Comparison of ENCODE assay signal across 14 cellular contexts in the genomic region with DNA sequence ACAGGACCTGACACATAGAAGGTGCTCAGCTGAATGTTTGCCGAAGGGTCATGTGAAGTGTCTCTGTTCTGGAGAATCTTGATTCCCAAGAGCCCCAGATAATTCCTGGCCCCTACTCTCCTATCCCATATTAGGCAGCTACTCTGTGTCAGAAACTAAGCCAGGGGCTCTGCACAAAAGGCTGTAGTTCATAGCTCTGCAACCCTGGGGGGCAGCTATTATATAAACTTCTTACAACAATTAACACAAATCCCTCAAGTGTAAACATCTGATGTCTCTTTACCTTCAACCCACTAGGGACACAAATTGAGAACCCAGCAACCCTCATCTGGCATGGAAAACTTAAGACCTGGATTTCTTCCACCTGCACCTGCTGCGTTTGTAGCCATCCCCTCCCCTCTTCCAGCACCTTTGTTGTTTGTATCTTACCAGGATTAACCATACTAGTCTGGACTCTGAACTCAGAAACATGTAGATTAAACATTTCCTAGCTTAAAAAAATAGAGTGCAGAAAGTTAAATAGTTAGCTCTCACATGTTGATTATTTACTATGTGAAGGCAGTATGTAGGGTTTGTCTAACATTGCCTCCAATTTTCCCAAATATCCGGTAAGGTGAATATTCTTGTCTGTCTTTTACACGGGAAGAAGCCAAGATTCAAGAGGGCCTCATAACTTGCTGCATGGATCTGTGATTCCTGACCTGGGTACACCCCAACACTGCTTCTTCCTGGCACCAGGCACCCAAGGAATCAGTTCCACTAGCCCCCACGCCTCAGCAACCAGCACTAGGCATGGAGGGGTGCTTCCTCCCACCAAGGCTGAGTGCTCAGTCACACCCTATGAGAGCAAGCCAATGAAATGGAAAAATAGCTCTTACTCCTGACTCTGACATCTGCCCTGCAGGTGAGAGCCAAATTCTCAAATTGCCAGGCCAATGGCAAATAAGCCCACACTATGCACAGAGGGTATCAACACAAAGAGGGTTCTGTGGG.
A peak's percentile ranks its signal among the peaks of the same experiment; 100 is the strongest.
DNase-seq lines count a peak whose midpoint lies in the region; ATAC-seq, FAIRE-seq and TF ChIP-seq lines count a peak whose summit lies in the region.
"Had no signal": no experiment of that assay in that cellular context is flagged by ENCODE, and none has a peak within 500 bp of the region (broad histone marks: within the 10 kb centered on the region; RNA-seq: fewer than 3 reads in every experiment).

No MANE protein-coding gene starts in this region.

- no peak for TF ChIP-seq POLR2A in HepG2 (IDR thresholded peaks at IDR 0.05; ENCODE audit: insufficient read depth in 1 of 2, low read depth in 2 of 2, low read length in 2 of 2)

- peak; percentile 62 for FAIRE-seq in GM18507 (lab: Jason Lieb, UNC)
- peak; percentile 78 for FAIRE-seq in HepG2 (lab: Jason Lieb, UNC)
- FAIRE-seq: keratinocyte had no signal

- 31% methylated on average over 5 of the region's 5 CpGs for WGBS in HepG2 (ENCODE audit: low lambda C conversion rate)

- peaks cover 40% of the 10 kb centered on the region for H3K4me1 ChIP-seq in HepG2 (ENCODE audit: insufficient read depth, low read length)

- H3K9me3 ChIP-seq in HepG2 (ENCODE audit: low read length), result no peaks in the 10 kb centered on the region

- TF ChIP-seq EP300 in HepG2 (IDR thresholded peaks at IDR 0.05; ENCODE audit: low read depth in 2 of 2, low read length in 2 of 2) (peak in 1 of 2 experiments; percentile 57; a peak in 2 of 4 replicates), HepG2 (CRISPR knock-in tag; IDR thresholded peaks at IDR 0.05; ENCODE audit: borderline replicate concordance) (no peak)

- H3K79me2 ChIP-seq in HepG2 (ENCODE audit: insufficient read depth, low read length), result no peaks in the 10 kb centered on the region

- no TSS peak for BruUV-seq in HepG2 (replicated peaks; lab: Mats Ljungman, UMichigan)

- peak overlapping the region; percentile 70 for H3K27ac ChIP-seq in HepG2 (ENCODE audit: extremely low read length, insufficient read depth, low read length)
- H3K27ac ChIP-seq: heart right ventricle, RWPE1 had no signal

- in situ Hi-C loops in HepG2 (cut with HindIII; ENCODE audit: extremely low pct_ligation_motif_present, low pct_unique_long_range_greater_than_20kb), result no loop called here

- POLR2A ChIA-PET in HepG2 (lab: Yijun Ruan, JAX), result interaction anchor here (1.0 to 2.5 kb wide), 12 partner anchors 9 to 810 kb away, joined by 3 to 14 read pairs (median 4); a partner anchor contains a TSS

- no peak for DNase-seq in GM18507 (ENCODE audit: extremely low spot score, insufficient read length, low read depth)
- peak; percentile 55 for DNase-seq in NCI-H69 (lab: John Stamatoyannopoulos, UW)
- peak; percentile 65 for DNase-seq in HepG2 (ENCODE audit: low spot score)
- DNase-seq in renal cortical epithelial cell (ENCODE audit: low read depth), result peak; percentile 71
- DNase-seq in AG20443 (ENCODE audit: low spot score), result no peak
- DNase-seq in activated T-cell treated with anti-CD3 and anti-CD28 coated beads, Interleukin-2, amount 50 U/mL, for 1 hour, result no peak
- DNase-seq in left cardiac atrium, result no peak
- DNase-seq: activated T-cell treated with anti-CD3 and anti-CD28 coated beads, Interleukin-2, amount 50 U/mL, for 48 hours; heart right ventricle; NCI-H2029; NCI-H748 treated with DMSO at 0.1 percent for 48 hours had no signal

- peak overlapping the region in 2 of 3 experiments; percentile 3 to 35; a peak in 2 of 6 replicates for H3K4me3 ChIP-seq in HepG2 (replicated peaks in 1 of 3; ENCODE audit: insufficient read depth in 1 of 3, low read depth in 2 of 3, low read length in 3 of 3)
- H3K4me3 ChIP-seq: heart right ventricle had no signal

- no peaks in the 10 kb centered on the region for H3K36me3 ChIP-seq in HepG2 (replicated peaks in 1 of 2; ENCODE audit: control insufficient read depth in 1 of 2, insufficient read depth in 2 of 2, low read length in 2 of 2)
- H3K36me3 ChIP-seq: heart right ventricle had no signal

- ATAC-seq in HepG2, result peak; percentile 86
- no peak for ATAC-seq in left cardiac atrium
- no peak for ATAC-seq in HG02588 (IDR thresholded peaks at IDR 0.05; ENCODE audit: unreplicated experiment)
- ATAC-seq: heart right ventricle had no signal

- H3K9ac ChIP-seq in HepG2 (ENCODE audit: insufficient read depth, low read depth, low read length), result peak overlapping the region; percentile 28

- no peak for TF ChIP-seq CTCF in HepG2 (CRISPR knock-in tag; IDR thresholded peaks at IDR 0.05)

- peak overlapping the region; percentile 63 for H3K4me2 ChIP-seq in HepG2 (ENCODE audit: low read depth, low read length)

- no peak for TF ChIP-seq RAD21 in HepG2 (CRISPR knock-in tag; IDR thresholded peaks at IDR 0.05)

- CTCF ChIA-PET in HepG2 (lab: Yijun Ruan, JAX; ENCODE audit: low intra/inter-chr PET ratio, low total read pairs), result no interaction called here

- H2AFZ ChIP-seq in HepG2 (ENCODE audit: low read length), result no peak overlapping the region

- H4K20me1 ChIP-seq in HepG2 (ENCODE audit: insufficient read depth, low read length), result no peaks in the 10 kb centered on the region

- intact Hi-C loops in HepG2 (cut with micrococcal nuclease; ENCODE audit: unreplicated experiment), result no loop called here
- intact Hi-C loops in left cardiac atrium (cut with DNase I), result no loop called here

- no peaks in the 10 kb centered on the region for H3K27me3 ChIP-seq in HepG2 (ENCODE audit: control insufficient read depth in 1 of 2, insufficient read depth in 2 of 2, low read length in 2 of 2)
- H3K27me3 ChIP-seq: heart right ventricle had no signal

TF ChIP-seq in HepG2, 621 proteins besides CTCF, POLR2A, EP300 and RAD21 (continues in another document):
- TF ChIP-seq ZNF629 (CRISPR knock-in tag; conservative IDR thresholded peaks at IDR 0.05), result no peak
- TF ChIP-seq, protein P1, sequence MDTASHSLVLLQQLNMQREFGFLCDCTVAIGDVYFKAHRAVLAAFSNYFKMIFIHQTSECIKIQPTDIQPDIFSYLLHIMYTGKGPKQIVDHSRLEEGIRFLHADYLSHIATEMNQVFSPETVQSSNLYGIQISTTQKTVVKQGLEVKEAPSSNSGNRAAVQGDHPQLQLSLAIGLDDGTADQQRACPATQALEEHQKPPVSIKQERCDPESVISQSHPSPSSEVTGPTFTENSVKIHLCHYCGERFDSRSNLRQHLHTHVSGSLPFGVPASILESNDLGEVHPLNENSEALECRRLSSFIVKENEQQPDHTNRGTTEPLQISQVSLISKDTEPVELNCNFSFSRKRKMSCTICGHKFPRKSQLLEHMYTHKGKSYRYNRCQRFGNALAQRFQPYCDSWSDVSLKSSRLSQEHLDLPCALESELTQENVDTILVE (CRISPR knock-in tag; IDR thresholded peaks at IDR 0.05), result 0 out of 2 replicates have a peak, but pooled peaks have one; percentile 33
- TF ChIP-seq PITX1 (CRISPR knock-in tag; IDR thresholded peaks at IDR 0.05), result peak; percentile 62; the same call in 1 of the 2 replicates
- TF ChIP-seq NR2C2 (CRISPR knock-in tag; IDR thresholded peaks at IDR 0.05; ENCODE audit: borderline replicate concordance), result no peak
- TF ChIP-seq, protein P2, sequence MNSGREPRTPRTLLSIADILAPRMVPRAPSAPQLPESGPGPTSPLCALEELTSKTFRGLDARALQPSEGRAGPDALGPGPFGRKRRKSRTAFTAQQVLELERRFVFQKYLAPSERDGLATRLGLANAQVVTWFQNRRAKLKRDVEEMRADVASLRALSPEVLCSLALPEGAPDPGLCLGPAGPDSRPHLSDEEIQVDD (CRISPR knock-in tag; IDR thresholded peaks at IDR 0.05; ENCODE audit: borderline replicate concordance), result no peak
- TF ChIP-seq, protein P3, sequence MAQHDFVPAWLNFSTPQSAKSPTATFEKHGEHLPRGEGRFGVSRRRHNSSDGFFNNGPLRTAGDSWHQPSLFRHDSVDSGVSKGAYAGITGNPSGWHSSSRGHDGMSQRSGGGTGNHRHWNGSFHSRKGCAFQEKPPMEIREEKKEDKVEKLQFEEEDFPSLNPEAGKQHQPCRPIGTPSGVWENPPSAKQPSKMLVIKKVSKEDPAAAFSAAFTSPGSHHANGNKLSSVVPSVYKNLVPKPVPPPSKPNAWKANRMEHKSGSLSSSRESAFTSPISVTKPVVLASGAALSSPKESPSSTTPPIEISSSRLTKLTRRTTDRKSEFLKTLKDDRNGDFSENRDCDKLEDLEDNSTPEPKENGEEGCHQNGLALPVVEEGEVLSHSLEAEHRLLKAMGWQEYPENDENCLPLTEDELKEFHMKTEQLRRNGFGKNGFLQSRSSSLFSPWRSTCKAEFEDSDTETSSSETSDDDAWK (CRISPR knock-in tag; IDR thresholded peaks at IDR 0.05), result no peak
- TF ChIP-seq SNAI1 (CRISPR knock-in tag; IDR thresholded peaks at IDR 0.05; ENCODE audit: borderline replicate concordance), result no peak
- TF ChIP-seq, protein P4, sequence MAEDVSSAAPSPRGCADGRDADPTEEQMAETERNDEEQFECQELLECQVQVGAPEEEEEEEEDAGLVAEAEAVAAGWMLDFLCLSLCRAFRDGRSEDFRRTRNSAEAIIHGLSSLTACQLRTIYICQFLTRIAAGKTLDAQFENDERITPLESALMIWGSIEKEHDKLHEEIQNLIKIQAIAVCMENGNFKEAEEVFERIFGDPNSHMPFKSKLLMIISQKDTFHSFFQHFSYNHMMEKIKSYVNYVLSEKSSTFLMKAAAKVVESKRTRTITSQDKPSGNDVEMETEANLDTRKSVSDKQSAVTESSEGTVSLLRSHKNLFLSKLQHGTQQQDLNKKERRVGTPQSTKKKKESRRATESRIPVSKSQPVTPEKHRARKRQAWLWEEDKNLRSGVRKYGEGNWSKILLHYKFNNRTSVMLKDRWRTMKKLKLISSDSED (CRISPR knock-in tag; IDR thresholded peaks at IDR 0.05), result no peak
- no peak for TF ChIP-seq ADNP (CRISPR knock-in tag; IDR thresholded peaks at IDR 0.05)
- TF ChIP-seq, protein P5, sequence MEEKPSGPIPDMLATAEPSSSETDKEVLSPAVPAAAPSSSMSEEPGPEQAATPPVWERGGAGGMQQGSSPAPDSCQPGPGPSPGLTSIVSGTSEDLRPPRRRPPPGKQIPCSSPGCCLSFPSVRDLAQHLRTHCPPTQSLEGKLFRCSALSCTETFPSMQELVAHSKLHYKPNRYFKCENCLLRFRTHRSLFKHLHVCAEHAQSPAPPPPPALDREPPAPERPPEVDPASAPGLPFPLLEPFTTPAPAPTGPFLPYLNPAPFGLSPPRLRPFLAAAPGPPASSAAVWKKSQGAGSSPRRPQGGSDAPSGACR (CRISPR knock-in tag; IDR thresholded peaks at IDR 0.05), result no peak
- no peak for TF ChIP-seq PTBP1 (IDR thresholded peaks at IDR 0.05; ENCODE audit: low read depth, low read length, poor library complexity, severe bottlenecking)

Comparison
In these comparisons a context has a peak if more than half of its experiments do, and no peak if none do; other contexts are left out.
1. DNase-seq: peak in NCI-H69 (single experiment), HepG2 (single experiment) and renal cortical epithelial cell (single experiment); none in GM18507 (single experiment), AG20443 (single experiment), activated T-cell treated with anti-CD3 and anti-CD28 coated beads, Interleukin-2, amount 50 U/mL, for 1 hour (single experiment) and left cardiac atrium (single experiment).